1 cellular context compared by ENCODE assay signal in genomic region chr1:155084722-155085503, GRCh38.
TF ChIP-seq lines count a peak whose summit lies in the region.

No MANE protein-coding gene starts in this region.

TF ChIP-seq in HepG2, 621 proteins besides CTCF, POLR2A, EP300 and RAD21 (continued from another document and continues in another):
- TF ChIP-seq ZNF34 (CRISPR knock-in tag; IDR thresholded peaks at IDR 0.05; ENCODE audit: borderline replicate concordance) (no peak), SP140L (CRISPR knock-in tag; IDR thresholded peaks at IDR 0.05; ENCODE audit: borderline replicate concordance) (peak; percentile 66; the same call in 1 of the 2 replicates), ZNF274 (CRISPR knock-in tag; IDR thresholded peaks at IDR 0.05) (peak; percentile 51; the same call in 1 of the 2 replicates), ZNF770 (CRISPR knock-in tag; IDR thresholded peaks at IDR 0.05) (peak; percentile 45; the same call in 1 of the 2 replicates), ZNF619 (CRISPR knock-in tag; IDR thresholded peaks at IDR 0.05) (no peak), TERF1 (CRISPR knock-in tag; IDR thresholded peaks at IDR 0.05) (no peak), ZNF569 (CRISPR knock-in tag; IDR thresholded peaks at IDR 0.05; ENCODE audit: borderline replicate concordance) (no peak), FOXO4 (CRISPR knock-in tag; conservative IDR thresholded peaks at IDR 0.05) (no peak), ZNF260 (CRISPR knock-in tag; IDR thresholded peaks at IDR 0.05; ENCODE audit: borderline replicate concordance, low read depth) (no peak), ZBTB34 (CRISPR knock-in tag; IDR thresholded peaks at IDR 0.05) (no peak), ARID2 (CRISPR knock-in tag; IDR thresholded peaks at IDR 0.05; ENCODE audit: borderline replicate concordance) (no peak), FOXJ3 (CRISPR knock-in tag; IDR thresholded peaks at IDR 0.05; ENCODE audit: borderline replicate concordance) (no peak), ZNF331 (CRISPR knock-in tag; IDR thresholded peaks at IDR 0.05) (peak; percentile 60; the same call in 1 of the 2 replicates), ZMYM4 (CRISPR knock-in tag; IDR thresholded peaks at IDR 0.05) (peak; percentile 88), HNF4A (CRISPR knock-in tag; IDR thresholded peaks at IDR 0.05) (no peak), SMAD3 (CRISPR knock-in tag; IDR thresholded peaks at IDR 0.05) (peak; percentile 49; the same call in 1 of the 2 replicates), ATF7 (IDR thresholded peaks at IDR 0.05) (no peak), ATF7 (CRISPR knock-in tag; IDR thresholded peaks at IDR 0.05) (no peak), SUZ12 (IDR thresholded peaks at IDR 0.05; ENCODE audit: low read depth, low read length) (no peak), TBP (CRISPR knock-in tag; IDR thresholded peaks at IDR 0.05) (no peak), NR1H2 (CRISPR knock-in tag; IDR thresholded peaks at IDR 0.05; ENCODE audit: borderline replicate concordance, low read depth) (no peak), ZFP1 (CRISPR knock-in tag; IDR thresholded peaks at IDR 0.05) (peak; percentile 59; the same call in 1 of the 2 replicates), ZNF280B (CRISPR knock-in tag; IDR thresholded peaks at IDR 0.05; ENCODE audit: borderline replicate concordance) (no peak; the same call in 1 of the 2 replicates), ZNF598 (CRISPR knock-in tag; IDR thresholded peaks at IDR 0.05; ENCODE audit: borderline replicate concordance) (peak; percentile 13; the same call in 1 of the 2 replicates), ZNF24 (IDR thresholded peaks at IDR 0.05) (no peak), CAMTA2 (CRISPR knock-in tag; IDR thresholded peaks at IDR 0.05; ENCODE audit: borderline replicate concordance) (peak; percentile 56; the same call in 1 of the 2 replicates), SAFB2 (CRISPR knock-in tag; IDR thresholded peaks at IDR 0.05; ENCODE audit: borderline replicate concordance, low read depth) (no peak; the same call in 1 of the 2 replicates), GFI1 (CRISPR knock-in tag; IDR thresholded peaks at IDR 0.05; ENCODE audit: borderline replicate concordance) (peak; percentile 39; the same call in 1 of the 2 replicates), ZNF800 (CRISPR knock-in tag; IDR thresholded peaks at IDR 0.05) (no peak), ARHGAP35 (CRISPR knock-in tag; IDR thresholded peaks at IDR 0.05; ENCODE audit: borderline replicate concordance) (no peak), ZNF124 (CRISPR knock-in tag; IDR thresholded peaks at IDR 0.05) (0 out of 2 replicates have a peak, but pooled peaks have one; percentile 61), ZNF414 (CRISPR knock-in tag; IDR thresholded peaks at IDR 0.05) (0 out of 2 replicates have a peak, but pooled peaks have one; percentile 54), NFRKB (IDR thresholded peaks at IDR 0.05) (no peak), CBX1 (IDR thresholded peaks at IDR 0.05; ENCODE audit: low read depth) (peak; percentile 32), KDM5B (CRISPR knock-in tag; IDR thresholded peaks at IDR 0.05; ENCODE audit: borderline replicate concordance) (no peak; the same call in 1 of the 2 replicates), TBX3 (IDR thresholded peaks at IDR 0.05; ENCODE audit: borderline replicate concordance) (no peak), ZNF225 (CRISPR knock-in tag; IDR thresholded peaks at IDR 0.05) (no peak), RXRB (CRISPR knock-in tag; IDR thresholded peaks at IDR 0.05; ENCODE audit: borderline replicate concordance) (peak; percentile 79; the same call in 1 of the 2 replicates), ZSCAN25 (CRISPR knock-in tag; IDR thresholded peaks at IDR 0.05) (peak; percentile 39; the same call in 1 of the 2 replicates), ZNF343 (CRISPR knock-in tag; IDR thresholded peaks at IDR 0.05) (no peak; the same call in 1 of the 2 replicates), PRPF4 (IDR thresholded peaks at IDR 0.05; ENCODE audit: low read depth, low read length, poor library complexity, severe bottlenecking) (no peak), ZBTB7B (CRISPR knock-in tag; IDR thresholded peaks at IDR 0.05) (0 out of 2 replicates have a peak, but pooled peaks have one; percentile 60), MIXL1 (CRISPR knock-in tag; IDR thresholded peaks at IDR 0.05) (peak; percentile 68; the same call in 1 of the 2 replicates), ZNF329 (CRISPR knock-in tag; IDR thresholded peaks at IDR 0.05; ENCODE audit: low read depth) (0 out of 2 replicates have a peak, but pooled peaks have one; percentile 48), UBTF (CRISPR knock-in tag; IDR thresholded peaks at IDR 0.05) (peak; percentile 64; the same call in 1 of the 2 replicates), SKI (IDR thresholded peaks at IDR 0.05; ENCODE audit: partially characterized antibody) (peak; percentile 12), XBP1 (CRISPR knock-in tag; IDR thresholded peaks at IDR 0.05) (no peak), CENPT (CRISPR knock-in tag; IDR thresholded peaks at IDR 0.05; ENCODE audit: low read depth) (no peak), SP4 (CRISPR knock-in tag; IDR thresholded peaks at IDR 0.05) (peak; percentile 60), ZNF572 (CRISPR knock-in tag; IDR thresholded peaks at IDR 0.05) (no peak), FOXA1 (IDR thresholded peaks at IDR 0.05) (no peak), FOXA1 (CRISPR knock-in tag; IDR thresholded peaks at IDR 0.05) (no peak), MEIS1 (CRISPR knock-in tag; IDR thresholded peaks at IDR 0.05; ENCODE audit: borderline replicate concordance) (no peak; the same call in 1 of the 2 replicates), HNRNPUL1 (IDR thresholded peaks at IDR 0.05; ENCODE audit: low read depth, low read length) (no peak), ZNF567 (CRISPR knock-in tag; IDR thresholded peaks at IDR 0.05; ENCODE audit: borderline replicate concordance) (no peak), ZNF446 (CRISPR knock-in tag; IDR thresholded peaks at IDR 0.05) (no peak), REL (CRISPR knock-in tag; conservative IDR thresholded peaks at IDR 0.05) (peak; percentile 90), ZNF839 (CRISPR knock-in tag; IDR thresholded peaks at IDR 0.05; ENCODE audit: borderline replicate concordance) (no peak), ZNF136 (CRISPR knock-in tag; IDR thresholded peaks at IDR 0.05; ENCODE audit: low read depth) (0 out of 2 replicates have a peak, but pooled peaks have one; percentile 50), MTA3 (CRISPR knock-in tag; IDR thresholded peaks at IDR 0.05) (no peak), POLR2AphosphoS2 (IDR thresholded peaks at IDR 0.05; ENCODE audit: low read depth, low read length) (no peak), KAT8 (CRISPR knock-in tag; IDR thresholded peaks at IDR 0.05) (peak; percentile 79), PLRG1 (conservative IDR thresholded peaks at IDR 0.05) (no peak), ZNF282 (IDR thresholded peaks at IDR 0.05; ENCODE audit: partially characterized antibody) (no peak), ZNF781 (CRISPR knock-in tag; IDR thresholded peaks at IDR 0.05; ENCODE audit: borderline replicate concordance, not compliant biosample characterization) (no peak)
